ENCODE assay signal across 2 cellular contexts in genomic region chr5:7872517-7873149, GRCh38.
A peak's percentile ranks its signal among the peaks of the same experiment; 100 is the strongest.
TF ChIP-seq lines count a peak whose summit lies in the region.

No MANE protein-coding gene starts in this region.

TF ChIP-seq in HEK293, 187 proteins besides CTCF, POLR2A, EP300 and RAD21:
- TF ChIP-seq ZNF239 (tag by site-specific recombination; IDR thresholded peaks at IDR 0.05) (no peak), ZBTB1 (tag by site-specific recombination; IDR thresholded peaks at IDR 0.05) (no peak), ZSCAN16 (tag by site-specific recombination; IDR thresholded peaks at IDR 0.05) (no peak), SCRT2 (tag by site-specific recombination; IDR thresholded peaks at IDR 0.05) (peak; percentile 94), SCRT1 (tag by site-specific recombination; IDR thresholded peaks at IDR 0.05; ENCODE audit: borderline replicate concordance) (peak; percentile 71)

TF ChIP-seq in HepG2, 621 proteins besides CTCF, POLR2A, EP300 and RAD21:
- TF ChIP-seq ZNF121 (CRISPR knock-in tag; IDR thresholded peaks at IDR 0.05) (no peak), KAT2B (IDR thresholded peaks at IDR 0.05; ENCODE audit: borderline replicate concordance, low read depth, low read length) (no peak), ZNF572 (CRISPR knock-in tag; IDR thresholded peaks at IDR 0.05) (no peak)
